Comparison of ENCODE assay signal across 20 cellular contexts in genomic region chr5:10933141-10933540, GRCh38.
"Had no signal": no experiment of that assay in that cellular context is flagged by ENCODE, and none has a peak within 500 bp of the region (broad histone marks: within the 10 kb centered on the region; RNA-seq: fewer than 3 reads in every experiment).

No MANE protein-coding gene starts in this region.

- ATAC-seq: activated T-helper 17 cell treated with anti-CD3 and anti-CD28 coated beads, Interleukin-2, amount 50 U/mL, for 72 hours; left lung; naive thymus-derived CD4-positive, alpha-beta T cell had no signal

- H3K4me3 ChIP-seq: adrenal gland, ascending aorta, left lung, lung, sigmoid colon, smooth muscle cell, testis, vagina had no signal

- H3K36me3 ChIP-seq: adrenal gland, ascending aorta, left lung, sigmoid colon, vagina had no signal

- H3K27ac ChIP-seq: adrenal gland, ascending aorta, left lung, sigmoid colon, testis, vagina had no signal

- DNase-seq: activated naive CD4-positive, alpha-beta T cell; activated T-cell treated with anti-CD3 and anti-CD28 coated beads, Interleukin-2, amount 50 U/mL, for 24 hours; adrenal gland; effector memory CD4-positive, alpha-beta T cell; hippocampal formation; kidney glomerular epithelial cell; left lung; naive thymus-derived CD4-positive, alpha-beta T cell; retina; sigmoid colon; stimulated activated CD4-positive, alpha-beta T cell treated with anti-CD3 and anti-CD28 coated beads, Interleukin-15, amount 100 ng/mL, for 24 hours; stimulated activated CD4-positive, alpha-beta T cell treated with anti-CD3 and anti-CD28 coated beads, Interleukin-2, amount 100 ng/mL, for 48 hours; stimulated activated naive CD4-positive, alpha-beta T cell; testis; trophoblast cell had no signal

- H3K27me3 ChIP-seq: adrenal gland, ascending aorta, left lung, sigmoid colon, testis, vagina had no signal

- H3K4me1 ChIP-seq: adrenal gland, ascending aorta, left lung, sigmoid colon, testis, vagina had no signal

- H3K9me3 ChIP-seq: adrenal gland, ascending aorta, testis, vagina had no signal
